7 cellular contexts compared by ENCODE assay signal in the genomic region with DNA sequence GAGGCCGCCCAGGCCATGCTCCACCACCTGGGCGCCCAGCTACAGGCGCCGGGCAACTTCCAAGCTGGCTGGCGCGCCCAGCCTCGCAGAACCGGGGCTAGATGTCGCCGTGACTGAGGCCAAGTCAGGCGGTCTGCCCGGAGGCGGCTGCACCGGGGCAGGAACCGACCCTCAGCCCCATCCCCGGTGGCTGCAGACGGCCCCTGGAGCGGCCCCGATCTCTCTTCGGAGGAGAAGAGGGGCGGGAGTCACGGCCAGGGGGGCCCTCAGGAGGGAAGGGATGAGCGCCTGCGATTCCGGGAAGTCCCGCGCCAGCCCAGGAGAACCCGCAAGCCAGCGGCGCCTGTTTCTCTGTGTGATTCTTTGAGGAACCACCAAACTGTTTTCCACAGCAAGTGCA.
DNase-seq lines count a peak whose midpoint lies in the region; ATAC-seq and TF ChIP-seq lines count a peak whose summit lies in the region.
"Not testable (repeated sequence)": the region's sequence is repeated elsewhere in the genome, so short reads cannot be mapped to it uniquely, and the experiment has no call there.

No MANE protein-coding gene starts in this region.

- not testable (repeated sequence) for H3K36me3 ChIP-seq in HAP-1 (replicated peaks); SK-N-SH (replicated peaks in 1 of 2; ENCODE audit: control insufficient read depth in 1 of 2, insufficient read depth in 2 of 2, low read length in 1 of 2); heart right ventricle; lower lobe of right lung; tibial artery

- POLR2A ChIA-PET in SK-N-SH (lab: Yijun Ruan, JAX) = not testable (repeated sequence)

- not testable (repeated sequence) for TF ChIP-seq CTCF in SK-N-SH (IDR thresholded peaks at IDR 0.05); dorsolateral prefrontal cortex (IDR thresholded peaks at IDR 0.05 in 54 of 56, conservative IDR thresholded peaks at IDR 0.05 in 2 of 56; ENCODE audit: low read depth in 1 of 56, partially characterized antibody in 56 of 56); heart right ventricle (IDR thresholded peaks at IDR 0.05); lower lobe of right lung (IDR thresholded peaks at IDR 0.05); tibial artery (IDR thresholded peaks at IDR 0.05)

- not testable (repeated sequence) for TF ChIP-seq EP300 in SK-N-SH (IDR thresholded peaks at IDR 0.05; ENCODE audit: borderline replicate concordance in 1 of 2, low read depth in 1 of 2, low read length in 1 of 2)

- ATAC-seq in heart right ventricle, lower lobe of right lung: not testable (repeated sequence)

- H3K9me2 ChIP-seq in SK-N-SH = not testable (repeated sequence)

- intact Hi-C loops in dorsolateral prefrontal cortex (cut with DNase I); heart right ventricle (cut with DNase I); lower lobe of right lung (cut with DNase I); tibial artery (cut with DNase I; ENCODE audit: low total_unique reads): not testable (repeated sequence)

- H3K27me3 ChIP-seq in HAP-1 (ENCODE audit: low read depth); SK-N-SH (ENCODE audit: insufficient read depth); lower lobe of right lung (ENCODE audit: low read depth); tibial artery: not testable (repeated sequence)
- H3K27me3 ChIP-seq in dorsolateral prefrontal cortex (peaks cover 0 to 15% (median 0%) of the 10 kb centered on the region in 45 donors), heart right ventricle (peaks cover 0 to 12% (median 5%) of the 10 kb centered on the region in 7 donors)

- TF ChIP-seq RAD21 in SK-N-SH (IDR thresholded peaks at IDR 0.05; ENCODE audit: low read length) = not testable (repeated sequence)

- H3K79me2 ChIP-seq in SK-N-SH (ENCODE audit: insufficient read depth) = not testable (repeated sequence)

- H3K9me3 ChIP-seq in HAP-1, SK-N-SH, heart right ventricle, lower lobe of right lung, tibial artery: not testable (repeated sequence)

- 13% methylated on average over 7 of the region's 30 CpGs for WGBS in SK-N-SH (ENCODE audit: low lambda C conversion rate)
- WGBS in heart right ventricle, 2 donors = 3 to 5% methylated on average over 21 to 29 of the region's 30 CpGs

- not testable (repeated sequence) for H4K20me1 ChIP-seq in SK-N-SH (ENCODE audit: insufficient read depth)

- not testable (repeated sequence) for H3F3A ChIP-seq in SK-N-SH (replicated peaks; ENCODE audit: insufficient read depth)

- in situ Hi-C loops in HAP-1 (cut with MboI; ENCODE audit: low sequenced_read_pairs) = not testable (repeated sequence)

- H3K4me3 ChIP-seq in HAP-1 = peak overlapping the region; percentile 33
- H3K4me3 ChIP-seq in SK-N-SH (ENCODE audit: low read depth in 2 of 2, low read length in 1 of 2) = peak overlapping the region; percentile 47 to 58; a peak in 3 of 4 replicates
- peak overlapping the region in 54 of 59 donors; percentile 19 to 69 (median 50) for H3K4me3 ChIP-seq in dorsolateral prefrontal cortex
- peak overlapping the region in 9 of 10 donors; percentile 19 to 60 (median 50) for H3K4me3 ChIP-seq in heart right ventricle
- peak overlapping the region; percentile 48 for H3K4me3 ChIP-seq in lower lobe of right lung
- H3K4me3 ChIP-seq in tibial artery = peak overlapping the region; percentile 48 to 63

- peak in 1 of 2 experiments; percentile 23 for DNase-seq in HAP-1 (ENCODE audit: low spot score in 2 of 2)
- DNase-seq in SK-N-SH, lower lobe of right lung, tibial artery: not testable (repeated sequence)
- peak in 1 of 10 donors; percentile 50 for DNase-seq in dorsolateral prefrontal cortex
- peak in 1 of 2 donors; percentile 19 for DNase-seq in heart right ventricle
- peak; percentile 30 for DNase-seq in retina

- not testable (repeated sequence) for H3K4me1 ChIP-seq in HAP-1; SK-N-SH (ENCODE audit: control insufficient read depth in 1 of 2, insufficient read depth in 2 of 2, low read depth in 1 of 2, low read length in 1 of 2); heart right ventricle; lower lobe of right lung; tibial artery

- peak overlapping the region; percentile 81 for H3K4me2 ChIP-seq in SK-N-SH

- not testable (repeated sequence) for H3K9ac ChIP-seq in SK-N-SH

- CTCF ChIA-PET in SK-N-SH (lab: Yijun Ruan, JAX) = not testable (repeated sequence)

- H2AFZ ChIP-seq in SK-N-SH (ENCODE audit: low read depth) = 0 out of 2 replicates have a peak overlapping the region, but pooled peaks have one; percentile 16

- not testable (repeated sequence) for H3K27ac ChIP-seq in SK-N-SH (ENCODE audit: low read depth in 2 of 2, low read length in 1 of 2); heart right ventricle; lower lobe of right lung
- H3K27ac ChIP-seq in dorsolateral prefrontal cortex (peak overlapping the region in 41 of 59 donors; percentile 15 to 92 (median 74)), tibial artery (peak overlapping the region in 1 of 2 donors; percentile 31)
